ENCODE assay signal across 8 cellular contexts in genomic region chr3:113747719-113748046, GRCh38. TPM values are rescaled to one million over a fixed set of nuclear protein-coding genes. Genes with fewer than 3 reads are reported as not detected.
DNase-seq lines count a peak whose midpoint lies in the region; ATAC-seq and TF ChIP-seq lines count a peak whose summit lies in the region.

No MANE protein-coding gene starts in this region.

- DNase-seq in SKM-1 treated with dmso at 0.1 percent for 144 hours (lab: John Stamatoyannopoulos, UW; ENCODE audit: unreplicated experiment): peak; percentile 5
- no peak for DNase-seq in SKM-1 (lab: John Stamatoyannopoulos, UW; ENCODE audit: unreplicated experiment)
- no peak for DNase-seq in thyroid gland

- ATAC-seq in GM21390 (IDR thresholded peaks at IDR 0.05; ENCODE audit: unreplicated experiment): no peak
- ATAC-seq in HG03460 (IDR thresholded peaks at IDR 0.05; ENCODE audit: unreplicated experiment): no peak

- no peak for TF ChIP-seq POLR2A in thyroid gland (IDR thresholded peaks at IDR 0.05)

- peak overlapping the region; percentile 94 to 100 (median 98) for H3K4me3 Mint-ChIP-seq in brain

- peaks cover 0 to 5% (median 0%) of the 10 kb centered on the region in 5 experiments for H3K9me3 Mint-ChIP-seq in brain

- H3F3A ChIP-seq in OCI-LY1 (ENCODE audit: insufficient read depth, low read length): no peaks in the 10 kb centered on the region

- H3K4me1 Mint-ChIP-seq in brain: peaks cover 61% of the 10 kb centered on the region

- H3K79me2 ChIP-seq in OCI-LY1 (ENCODE audit: insufficient read depth, low read length): peaks cover 86% of the 10 kb centered on the region

- H3K27me3 Mint-ChIP-seq in brain: peaks cover 27% of the 10 kb centered on the region

- TF ChIP-seq CTCF in OCI-LY1 (IDR thresholded peaks at IDR 0.05; ENCODE audit: low read length): no peak
- no peak for TF ChIP-seq CTCF in brain (conservative IDR thresholded peaks at IDR 0.05)
- TF ChIP-seq CTCF in thyroid gland (IDR thresholded peaks at IDR 0.05): no peak

- H3K27me3 ChIP-seq in OCI-LY1 (ENCODE audit: insufficient read depth, low read length) (no peaks in the 10 kb centered on the region), mononuclear cell (ENCODE audit: insufficient read depth, low read length) (no peaks in the 10 kb centered on the region), thyroid gland (no peaks in the 10 kb centered on the region)

- H3K9ac ChIP-seq in OCI-LY1 (ENCODE audit: low read length): peak overlapping the region; percentile 98

- peak overlapping the region; percentile 93 for H3K4me2 ChIP-seq in OCI-LY1 (ENCODE audit: low read length)

- no peak overlapping the region for H2AFZ ChIP-seq in OCI-LY1 (ENCODE audit: low read length)

- H3K4me1 ChIP-seq in OCI-LY1 (ENCODE audit: insufficient read depth, low read length, severe bottlenecking): peaks cover 47% of the 10 kb centered on the region
- H3K4me1 ChIP-seq in mononuclear cell (ENCODE audit: insufficient read depth, low read length): peaks cover 42% of the 10 kb centered on the region
- peaks cover 23 to 26% of the 10 kb centered on the region in 2 donors for H3K4me1 ChIP-seq in thyroid gland

- intact Hi-C loops in thyroid gland (cut with DNase I): no loop called here

- H3K4me3 ChIP-seq in OCI-LY1 (ENCODE audit: low read depth, low read length, poor library complexity, severe bottlenecking) (peak overlapping the region; percentile 98), mononuclear cell (ENCODE audit: low read length) (peak overlapping the region; percentile 90), thyroid gland (replicated peaks in 1 of 3) (peak overlapping the region in 2 of 3 donors; percentile 68 to 96)

- peak overlapping the region; percentile 99 to 100 (median 100) for H3K27ac Mint-ChIP-seq in brain

- WGBS in thyroid gland, 2 donors: 7 to 11% methylated on average over 6 of the region's 6 CpGs

- H3K27ac ChIP-seq in OCI-LY1 (ENCODE audit: low read depth, low read length, poor library complexity, severe bottlenecking) (peak overlapping the region; percentile 98), thyroid gland (peak overlapping the region; percentile 97 to 100 (median 99))

- no peaks in the 10 kb centered on the region for H3K9me2 ChIP-seq in OCI-LY1 (ENCODE audit: low read depth, low read length)

- H3K9me3 ChIP-seq in OCI-LY1 (ENCODE audit: low read length) (no peaks in the 10 kb centered on the region), mononuclear cell (ENCODE audit: low read depth, low read length) (no peaks in the 10 kb centered on the region), thyroid gland (no peaks in the 10 kb centered on the region)

- peaks cover 11% of the 10 kb centered on the region; the same call in 1 of the 2 replicates for H3K36me3 ChIP-seq in OCI-LY1 (ENCODE audit: insufficient read depth, low read length)
- H3K36me3 ChIP-seq in thyroid gland: no peaks in the 10 kb centered on the region

- no peaks in the 10 kb centered on the region for H4K20me1 ChIP-seq in OCI-LY1 (ENCODE audit: insufficient read depth, low read length)

- no peaks in the 10 kb centered on the region for H3K36me3 Mint-ChIP-seq in brain

RNA-seq across cellular contexts. Expression of gene ATP6V1A, which starts 0.8 kb away (rescaled TPM):
- 35.2 TPM for polyA plus RNA-seq in brain (ENCODE audit: insufficient read depth, low read depth, low replicate concordance)
- total RNA-seq in mononuclear cell (30.9 TPM), thyroid gland (100 to 1,000 TPM in 2 of 4 donors, 10 to 100 TPM in 2; 75.4 to 157 (median 112) TPM)

RNA-seq across cellular contexts. Expression of gene NAA50, which starts 1.6 kb away (rescaled TPM):
- polyA plus RNA-seq in brain (ENCODE audit: insufficient read depth, low read depth, low replicate concordance): 47.5 TPM
- total RNA-seq in mononuclear cell (115 TPM), thyroid gland (100 to 1,000 TPM; 110 to 133 (median 119) TPM)

RNA-seq across cellular contexts. Expression of gene USF3, which starts 51.2 kb away (rescaled TPM):
- polyA plus RNA-seq in brain (ENCODE audit: insufficient read depth, low read depth, low replicate concordance): 3.1 TPM
- total RNA-seq in mononuclear cell: 52.1 TPM
- 10 to 100 TPM; 21.4 to 33.4 (median 26.3) TPM for total RNA-seq in thyroid gland
